ENCODE assay signal across 28 cellular contexts in the genomic region with DNA sequence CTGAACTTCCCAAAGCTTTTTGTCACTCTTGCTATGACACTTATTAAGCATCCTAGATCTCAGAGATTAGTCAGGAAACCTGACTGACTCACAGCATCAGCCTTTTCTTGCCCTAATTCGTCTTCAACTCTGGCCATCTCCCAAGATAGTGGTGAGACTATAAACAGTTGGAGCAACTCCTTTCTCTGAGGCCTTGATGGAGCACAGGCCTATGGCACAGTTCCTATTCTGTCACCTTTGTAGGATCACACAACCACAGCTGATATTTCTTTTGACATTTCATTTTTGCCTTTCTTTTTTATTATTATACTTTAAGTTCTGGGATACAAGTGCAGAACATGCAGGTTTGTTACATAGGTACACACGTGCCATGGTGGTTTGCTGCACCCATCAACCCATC.
"Had no signal": no experiment of that assay in that cellular context is flagged by ENCODE, and none has a peak within 500 bp of the region (broad histone marks: within the 10 kb centered on the region; RNA-seq: fewer than 3 reads in every experiment).

No MANE protein-coding gene starts in this region.

- H3K27me3 ChIP-seq: neutrophil, right lobe of liver, sigmoid colon, suprapubic skin, testis, tibial artery, transverse colon, upper lobe of right lung, uterus had no signal

- ATAC-seq: naive thymus-derived CD8-positive, alpha-beta T cell; natural killer cell treated with Interleukin-12 subunit alpha and Interleukin-12 subunit beta and Interleukin-15 and Interleukin-18, amount 100 ng/mL, for 72 hours; psoas muscle; right cardiac atrium; right lobe of liver; stimulated activated memory B cell treated with anti-CD40 and anti-IgM and Interleukin-4, amounts not matched to agents 10 μg/mL and 1 μg/mL and 100 μg/mL, for 72 hours; stimulated activated naive CD8-positive, alpha-beta T cell treated with anti-CD3 and anti-CD28 coated beads, Interleukin-15, amount 100 ng/mL, for 72 hours; stimulated activated naive CD8-positive, alpha-beta T cell treated with anti-CD3 and anti-CD28 coated beads, Interleukin-15, Interleukin-2, amounts not matched to agents 100 U/mL and 50 U/mL, for 24 hours; upper lobe of right lung had no signal

- H3K27ac ChIP-seq: neutrophil, parathyroid adenoma, psoas muscle, right lobe of liver, sigmoid colon, suprapubic skin, testis, tibial artery, transverse colon, upper lobe of right lung, uterus had no signal

- H2AFZ ChIP-seq: parathyroid adenoma had no signal

- FAIRE-seq: small intestine had no signal

- H3K4me1 ChIP-seq: parathyroid adenoma, psoas muscle, right lobe of liver, sigmoid colon, suprapubic skin, testis, tibial artery, transverse colon, upper lobe of right lung, uterus had no signal

- H3K9me3 ChIP-seq: neutrophil, psoas muscle, right lobe of liver, sigmoid colon, suprapubic skin, testis, tibial artery, transverse colon, upper lobe of right lung, uterus had no signal

- H3K9ac ChIP-seq: parathyroid adenoma had no signal

- DNase-seq: naive thymus-derived CD8-positive, alpha-beta T cell; nephron progenitor cell; nucleus accumbens; posterior cingulate gyrus; psoas muscle; right cardiac atrium; right lobe of liver; sigmoid colon; small intestine; stimulated activated CD4-positive, alpha-beta T cell treated with anti-CD3 and anti-CD28 coated beads, Interleukin-15, amount 100 ng/mL, for 24 hours; stimulated activated CD4-positive, alpha-beta T cell treated with anti-CD3 and anti-CD28 coated beads, Interleukin-2, amount 100 ng/mL, for 24 hours; stimulated activated CD4-positive, alpha-beta T cell treated with anti-CD3 and anti-CD28 coated beads, Interleukin-2, amount 100 ng/mL, for 48 hours; stimulated activated CD4-positive, alpha-beta T cell treated with anti-CD3 and anti-CD28 coated beads, Interleukin-4, amount 100 ng/mL, for 4 hours; stimulated activated CD8-positive, alpha-beta memory T cell treated with anti-CD3 and anti-CD28 coated beads, Interleukin-4, amount 100 ng/mL, for 48 hours; stimulated activated naive CD4-positive, alpha-beta T cell; stimulated activated naive CD8-positive, alpha-beta T cell treated with anti-CD3 and anti-CD28 coated beads, Interleukin-15, amount 100 ng/mL, for 72 hours; stimulated activated naive CD8-positive, alpha-beta T cell treated with anti-CD3 and anti-CD28 coated beads, Interleukin-15, Interleukin-2, amounts not matched to agents 100 U/mL and 50 U/mL, for 24 hours; substantia nigra; testis; tibial artery; transverse colon; upper lobe of right lung; uterus had no signal

- H3K36me3 ChIP-seq: neutrophil, right lobe of liver, sigmoid colon, suprapubic skin, tibial artery, transverse colon, upper lobe of right lung, uterus had no signal

- H3K79me2 ChIP-seq: parathyroid adenoma had no signal

- H3K4me3 ChIP-seq: psoas muscle, right lobe of liver, sigmoid colon, suprapubic skin, testis, tibial artery, transverse colon, upper lobe of right lung, uterus had no signal
